Comparison of ENCODE assay signal across 8 cellular contexts in the genomic region with DNA sequence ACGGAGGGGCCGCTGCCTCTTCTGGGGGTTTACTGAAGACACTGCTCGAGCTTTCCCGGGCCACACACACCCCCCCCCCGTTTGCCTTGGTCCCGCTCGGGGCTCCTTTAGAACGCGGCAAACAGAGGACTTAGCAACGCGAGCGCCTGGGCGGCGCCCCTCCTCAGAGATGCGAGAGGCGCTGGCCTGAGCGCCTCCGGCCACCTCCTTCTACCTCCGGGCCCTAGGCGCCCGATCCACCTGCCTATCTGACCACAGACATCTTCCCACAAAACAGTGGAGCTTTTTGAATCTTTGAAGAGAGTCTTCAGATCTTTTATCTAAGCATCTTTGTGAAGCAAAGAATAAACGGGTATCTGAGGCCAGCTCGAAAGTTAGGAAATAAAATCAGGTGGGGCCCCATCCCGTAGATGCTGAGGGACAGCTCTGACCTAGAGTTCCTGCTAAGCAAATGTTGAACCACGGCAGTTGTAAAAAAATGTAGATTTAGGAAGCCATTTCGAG. TPM values are rescaled to one million over a fixed set of nuclear protein-coding genes. Genes with fewer than 3 reads are reported as not detected.
DNase-seq lines count a peak whose midpoint lies in the region; ATAC-seq lines count a peak whose summit lies in the region.

No MANE protein-coding gene starts in this region.

- H3K9me3 Mint-ChIP-seq in activated naive CD8-positive, alpha-beta T cell (ENCODE audit: low read depth) = no peaks in the 10 kb centered on the region

- H3K4me1 Mint-ChIP-seq in activated naive CD8-positive, alpha-beta T cell (ENCODE audit: low read depth) = peaks cover 12% of the 10 kb centered on the region

- H3K27ac Mint-ChIP-seq in activated naive CD8-positive, alpha-beta T cell = no peak overlapping the region

- peak; percentile 82 for ATAC-seq in GM19455 (IDR thresholded peaks at IDR 0.05; ENCODE audit: unreplicated experiment)
- peak; percentile 35 for ATAC-seq in HG03469 (IDR thresholded peaks at IDR 0.05; ENCODE audit: unreplicated experiment)

- H3K4me3 ChIP-seq in neuron (ENCODE audit: low read length) = peak overlapping the region; percentile 82

- H3K4me1 ChIP-seq in neuron (ENCODE audit: insufficient read depth, low read length) = peaks cover 6% of the 10 kb centered on the region

- DNase-seq in DMS53 treated with DMSO at 0.1 percent for 48 hours (lab: John Stamatoyannopoulos, UW; ENCODE audit: unreplicated experiment) (peak; percentile 83), NCI-H510A treated with DMSO at 0.1 percent for 48 hours (lab: John Stamatoyannopoulos, UW) (peak; percentile 98), glomerular endothelial cell (ENCODE audit: extremely low read depth, low read depth, low spot score) (peak; percentile 12), KG1 (lab: John Stamatoyannopoulos, UW) (no peak)

- H3K27me3 Mint-ChIP-seq in activated naive CD8-positive, alpha-beta T cell = peaks cover 49% of the 10 kb centered on the region

- H3K36me3 Mint-ChIP-seq in activated naive CD8-positive, alpha-beta T cell = no peaks in the 10 kb centered on the region

- no peaks in the 10 kb centered on the region for H3K36me3 ChIP-seq in neuron (ENCODE audit: insufficient read depth, low read length)

- peaks cover 19% of the 10 kb centered on the region for H3K27me3 ChIP-seq in neuron (ENCODE audit: insufficient read depth, low read length)

- H2AFZ ChIP-seq in neuron (ENCODE audit: low read depth, low read length) = peak overlapping the region; percentile 100

- peak overlapping the region; percentile 81 for H3K4me3 Mint-ChIP-seq in activated naive CD8-positive, alpha-beta T cell

- H3K9me3 ChIP-seq in neuron (ENCODE audit: low read length) = no peaks in the 10 kb centered on the region

RNA-seq across cellular contexts. Expression of a gene that starts 0.4 kb away (rescaled TPM):
- total RNA-seq in glomerular endothelial cell = 3.8 and 6.1 TPM in 2 replicates
